Comparison of ENCODE assay signal across 10 cellular contexts in the genomic region with DNA sequence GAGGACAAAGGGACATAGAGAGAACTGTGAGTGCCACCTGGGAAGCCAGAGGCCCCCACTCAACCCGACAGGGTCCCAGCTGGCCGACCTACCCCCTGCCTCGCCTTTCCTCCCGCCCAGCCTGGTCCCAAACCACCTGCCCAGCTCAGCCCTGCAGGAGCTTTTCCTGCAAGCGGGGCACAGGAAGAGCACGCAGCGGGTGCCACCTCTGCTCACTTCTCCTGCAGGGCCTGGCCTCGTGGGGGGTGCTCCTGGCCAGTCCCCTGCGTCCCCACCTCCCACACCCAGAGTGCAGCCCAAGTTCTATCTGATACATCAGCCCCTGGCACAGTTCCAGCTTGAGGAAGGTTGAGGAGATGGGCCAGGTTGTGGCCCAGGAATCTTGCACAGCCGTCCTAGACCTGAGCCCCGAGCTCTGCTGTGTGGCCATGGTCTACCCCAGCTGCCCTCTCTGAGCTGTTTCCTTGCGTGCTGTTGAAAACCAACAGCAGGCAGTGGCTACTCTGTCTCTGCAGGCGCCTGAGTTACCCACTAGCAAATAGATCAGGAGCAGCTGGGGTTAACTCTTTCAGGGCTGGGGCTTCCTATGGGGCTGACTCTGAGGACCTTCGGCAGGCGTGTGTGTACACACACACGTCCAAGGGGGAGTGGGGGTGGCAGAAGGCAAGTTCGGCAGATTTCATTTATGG. TPM values are rescaled to one million over a fixed set of nuclear protein-coding genes. Genes with fewer than 3 reads are reported as not detected.
DNase-seq lines count a peak whose midpoint lies in the region; ATAC-seq and TF ChIP-seq lines count a peak whose summit lies in the region.
"Had no signal": no experiment of that assay in that cellular context is flagged by ENCODE, and none has a peak within 500 bp of the region (broad histone marks: within the 10 kb centered on the region; RNA-seq: fewer than 3 reads in every experiment).

No MANE protein-coding gene starts in this region.

- H3K9me3 ChIP-seq in HUES48 (ENCODE audit: control insufficient read depth, insufficient read depth, low read length) (no peaks in the 10 kb centered on the region), adipocyte (ENCODE audit: control insufficient read depth, low read length) (no peaks in the 10 kb centered on the region)
- H3K9me3 ChIP-seq: neutrophil had no signal

- peaks cover 3% of the 10 kb centered on the region for H3K27me3 ChIP-seq in HUES48 (ENCODE audit: control insufficient read depth, insufficient read depth, low read length)
- no peaks in the 10 kb centered on the region for H3K27me3 ChIP-seq in adipocyte (replicated peaks; ENCODE audit: control insufficient read depth, insufficient read depth, low read length)
- H3K27me3 ChIP-seq: neutrophil had no signal

- DNase-seq in AG09309 (ENCODE audit: low read depth): no peak
- DNase-seq in adipocyte (ENCODE audit: low read depth): no peak
- DNase-seq in myocyte (ENCODE audit: low read depth): peak; percentile 72
- DNase-seq in CD1c-positive myeloid dendritic cell (ENCODE audit: extremely low spot score): no peak
- no peak for DNase-seq in EL
- DNase-seq in cortex of kidney (lab: John Stamatoyannopoulos, UW): no peak

- H3K36me3 ChIP-seq in HUES48 (ENCODE audit: control insufficient read depth, insufficient read depth, low read length): peaks cover 53% of the 10 kb centered on the region
- H3K36me3 ChIP-seq in adipocyte (ENCODE audit: control insufficient read depth, insufficient read depth, low read length, severe bottlenecking): peaks cover 30% of the 10 kb centered on the region
- H3K36me3 ChIP-seq: neutrophil had no signal

- no peak overlapping the region for H3K27ac ChIP-seq in HUES48 (ENCODE audit: low read depth, low read length)
- H3K27ac ChIP-seq: neutrophil had no signal

- H3K9ac ChIP-seq in HUES48 (ENCODE audit: low read depth, low read length): no peak overlapping the region
- H3K9ac ChIP-seq in adipocyte (ENCODE audit: low read length): peak overlapping the region; percentile 93

- H3K4me3 ChIP-seq in AG09309 (ENCODE audit: control insufficient read depth, low read depth, low read length) (peak overlapping the region; percentile 76), HUES48 (ENCODE audit: low read depth, low read length) (peak overlapping the region; percentile 31; the same call in 1 of the 2 replicates), adipocyte (ENCODE audit: low read length) (peak overlapping the region; percentile 89)

- peaks cover 19% of the 10 kb centered on the region for H3K4me1 ChIP-seq in HUES48 (ENCODE audit: control insufficient read depth, insufficient read depth, low read length)
- peaks cover 58% of the 10 kb centered on the region for H3K4me1 ChIP-seq in adipocyte (ENCODE audit: control insufficient read depth, insufficient read depth, low read length)

- ATAC-seq in HG02840 (IDR thresholded peaks at IDR 0.05; ENCODE audit: low FRiP score, unreplicated experiment): no peak
- ATAC-seq: activated CD4-positive, CD25-positive, alpha-beta regulatory T cell treated with anti-CD3 and anti-CD28 coated beads, Interleukin-2, amount 50 U/mL, for 24 hours had no signal

- no peak for TF ChIP-seq CTCF in AG09309 (IDR thresholded peaks at IDR 0.05; ENCODE audit: control insufficient read depth, insufficient read depth, low read depth, low read length, missing control alignments)

RNA-seq across cellular contexts. Expression of a gene that starts 1.7 kb away (rescaled TPM):
- total RNA-seq in myocyte: 186 and 221 TPM in 2 replicates
- polyA plus RNA-seq in myocyte (2012): 62.3 TPM

RNA-seq across cellular contexts. Expression of a gene that starts 5.8 kb away (rescaled TPM):
- total RNA-seq in myocyte: 0.10 TPM in 1 of 2 replicates, not detected in the other
- 0.52 TPM for polyA plus RNA-seq in myocyte (2012)

RNA-seq across cellular contexts. Expression of a gene that starts 10.4 kb away (rescaled TPM):
- total RNA-seq in myocyte: 0.24 TPM in 1 of 2 replicates, not detected in the other
- polyA plus RNA-seq in myocyte (2012): 0.58 TPM

RNA-seq across cellular contexts. Expression of a gene that starts 13.6 kb away (rescaled TPM):
- 4.3 and 6.0 TPM in 2 replicates for total RNA-seq in myocyte
- polyA plus RNA-seq in myocyte (2012): 3.8 TPM

RNA-seq across cellular contexts. Expression of a gene that starts 47.5 kb away (rescaled TPM):
- total RNA-seq in myocyte: 4.8 and 6.4 TPM in 2 replicates
- 8.6 TPM for polyA plus RNA-seq in myocyte (2012)

Comparison
In these comparisons a context has a peak if more than half of its experiments do, and no peak if none do; other contexts are left out.
1. H3K4me3 ChIP-seq: peak in every context shown above with its lines; median percentile 89 in adipocyte; 76 in AG09309; 31 in HUES48.